In the genomic region with DNA sequence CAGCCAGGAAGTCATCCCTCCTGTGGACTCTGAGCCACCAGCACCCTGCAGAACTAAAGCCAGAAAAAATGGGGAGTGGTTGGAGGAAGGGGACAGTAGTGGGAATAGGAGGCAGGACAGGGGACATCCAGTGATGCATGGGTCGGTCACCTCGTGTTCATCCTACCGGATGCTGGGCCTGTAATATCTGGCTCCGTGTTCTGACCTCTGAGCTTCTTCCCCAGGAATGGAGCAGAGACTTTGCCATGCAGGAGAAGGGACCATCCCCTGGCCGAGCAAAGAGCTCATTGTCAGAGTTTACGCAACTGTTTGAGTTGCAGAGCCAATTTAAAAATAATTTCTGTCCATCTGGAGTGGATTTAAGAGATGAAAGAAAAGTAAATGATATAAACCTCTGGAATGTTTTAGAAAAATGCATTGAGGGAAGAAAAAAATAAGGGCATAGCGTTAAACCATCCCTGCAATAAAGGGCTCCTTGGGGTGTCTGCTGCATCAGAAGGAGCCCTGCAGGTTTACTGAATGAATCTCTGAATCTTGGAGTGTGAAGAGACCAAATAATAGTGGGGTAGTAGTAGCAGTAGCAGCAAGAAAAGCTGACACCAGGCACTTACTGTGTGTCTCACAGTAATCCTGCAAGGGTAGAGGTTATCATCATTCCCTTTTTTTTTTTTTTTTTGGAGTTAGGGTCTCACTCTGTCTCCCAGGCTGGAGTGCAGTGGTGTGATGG, we compare ENCODE assay signal across 14 cellular contexts.
DNase-seq lines count a peak whose midpoint lies in the region; ATAC-seq and TF ChIP-seq lines count a peak whose summit lies in the region.
"Had no signal": no experiment of that assay in that cellular context is flagged by ENCODE, and none has a peak within 500 bp of the region (broad histone marks: within the 10 kb centered on the region; RNA-seq: fewer than 3 reads in every experiment).

No MANE protein-coding gene starts in this region.

- TF ChIP-seq POLR2A in gastrocnemius medialis (IDR thresholded peaks at IDR 0.05), result no peak

- in situ Hi-C loops in gastrocnemius medialis (cut with MboI; ENCODE audit: low sequenced_read_pairs in 4 of 4), result no loop called here

- POLR2A ChIA-PET in CD8-positive, alpha-beta memory T cell (lab: Charles Lee), result interaction anchor here (0.7 kb wide), 1 partner anchor 78 kb away, joined by 5 read pairs; no protein-coding TSS in a partner anchor
- POLR2A ChIA-PET in T-cell (lab: Charles Lee), result no interaction called here

- H3K36me3 ChIP-seq in CD8-positive, alpha-beta memory T cell (ENCODE audit: insufficient read depth, low read length), result peaks cover 22% of the 10 kb centered on the region
- peaks cover 0 to 6% of the 10 kb centered on the region in 2 donors for H3K36me3 ChIP-seq in gastrocnemius medialis

- no peaks in the 10 kb centered on the region for H3K9me3 Mint-ChIP-seq in CD8-positive, alpha-beta memory T cell
- H3K9me3 Mint-ChIP-seq in T-cell, result no peaks in the 10 kb centered on the region
- H3K9me3 Mint-ChIP-seq: activated naive CD8-positive, alpha-beta T cell treated with anti-CD3 and anti-CD28 coated beads, Interleukin-2, amount 10 ng/mL, durations not matched to agents 7 days and 5 days; T-helper 2 cell treated with Interferon-gamma antibody and Interleukin-4, amounts not matched to agents 5 μg/mL and 100 μg/mL, for 36 hours had no signal

- no peaks in the 10 kb centered on the region for H3K27me3 ChIP-seq in CD8-positive, alpha-beta memory T cell (ENCODE audit: insufficient read depth, low read length, poor library complexity, severe bottlenecking)
- H3K27me3 ChIP-seq in gastrocnemius medialis, result no peaks in the 10 kb centered on the region

- H3K4me3 ChIP-seq in CD8-positive, alpha-beta memory T cell (ENCODE audit: low read length), result no peak overlapping the region
- no peak overlapping the region for H3K4me3 ChIP-seq in gastrocnemius medialis

- TF ChIP-seq CTCF in gastrocnemius medialis (IDR thresholded peaks at IDR 0.05 in 4 of 5, conservative IDR thresholded peaks at IDR 0.05 in 1 of 5), result no peak

- CTCF ChIA-PET in CD8-positive, alpha-beta memory T cell (lab: Charles Lee), result no interaction called here
- CTCF ChIA-PET in T-cell (lab: Charles Lee), result interaction anchor here in 1 of 2 donors (0.7 kb wide), 1 partner anchor 23 kb away, joined by 3 read pairs; no protein-coding TSS in a partner anchor

- H3K27me3 Mint-ChIP-seq in CD8-positive, alpha-beta memory T cell, result peaks cover 0 to 7% of the 10 kb centered on the region in 2 donors
- H3K27me3 Mint-ChIP-seq in T-cell, result no peaks in the 10 kb centered on the region
- H3K27me3 Mint-ChIP-seq: activated naive CD8-positive, alpha-beta T cell treated with anti-CD3 and anti-CD28 coated beads, Interleukin-2, amount 10 ng/mL, durations not matched to agents 7 days and 5 days had no signal

- H3K27ac Mint-ChIP-seq in CD8-positive, alpha-beta memory T cell, result peak overlapping the region in 5 of 8 donors; percentile 6 to 93 (median 23)
- H3K27ac Mint-ChIP-seq in T-cell, result peak overlapping the region in 1 of 2 donors; percentile 31
- H3K27ac Mint-ChIP-seq: activated CD8-positive, alpha-beta T cell treated with anti-CD3 and anti-CD28 coated beads, Interleukin-2, amount 10 ng/mL, durations not matched to agents 7 days and 5 days; activated naive CD8-positive, alpha-beta T cell treated with anti-CD3 and anti-CD28 coated beads, Interleukin-2, amount 10 ng/mL, durations not matched to agents 7 days and 5 days; T-helper 2 cell treated with Interferon-gamma antibody and Interleukin-4, amounts not matched to agents 5 μg/mL and 100 μg/mL, for 36 hours had no signal

- intact Hi-C loops in gastrocnemius medialis (cut with DNase I; ENCODE audit: low total_unique reads), result loop anchor here (10.0 kb wide), 1 partner anchor 1091 kb away; a partner anchor contains a TSS

- H3K36me3 Mint-ChIP-seq in CD8-positive, alpha-beta memory T cell, result peaks cover 0 to 95% (median 12%) of the 10 kb centered on the region in 3 donors
- peaks cover 52% of the 10 kb centered on the region for H3K36me3 Mint-ChIP-seq in T-cell

- H3K9me3 ChIP-seq in CD8-positive, alpha-beta memory T cell (ENCODE audit: low read length), result no peaks in the 10 kb centered on the region
- H3K9me3 ChIP-seq in gastrocnemius medialis, result no peaks in the 10 kb centered on the region

- no peak overlapping the region for H3K27ac ChIP-seq in CD8-positive, alpha-beta memory T cell (ENCODE audit: low read depth, low read length)
- peak overlapping the region; percentile 91 to 99 (median 96) for H3K27ac ChIP-seq in gastrocnemius medialis

- peak overlapping the region in 1 of 7 donors; percentile 61 for H3K4me3 Mint-ChIP-seq in CD8-positive, alpha-beta memory T cell
- no peak overlapping the region for H3K4me3 Mint-ChIP-seq in T-cell
- H3K4me3 Mint-ChIP-seq: activated CD8-positive, alpha-beta T cell treated with anti-CD3 and anti-CD28 coated beads, Interleukin-2, amount 10 ng/mL, durations not matched to agents 7 days and 5 days; activated naive CD8-positive, alpha-beta T cell treated with anti-CD3 and anti-CD28 coated beads, Interleukin-2, amount 10 ng/mL, durations not matched to agents 7 days and 5 days; T-helper 2 cell treated with Interferon-gamma antibody and Interleukin-4, amounts not matched to agents 5 μg/mL and 100 μg/mL, for 36 hours had no signal

- ATAC-seq in gastrocnemius medialis (no peak), T-cell (replicated peaks in 1 of 4) (no peak), HG03439 (IDR thresholded peaks at IDR 0.05; ENCODE audit: unreplicated experiment) (no peak)
- ATAC-seq: activated CD8-positive, alpha-beta T cell treated with anti-CD3 and anti-CD28 coated beads, Interleukin-2, amount 10 ng/mL, durations not matched to agents 7 days and 5 days had no signal

- no peak for DNase-seq in CD8-positive, alpha-beta memory T cell
- DNase-seq in RPMI7951 (ENCODE audit: low read depth), result peak; percentile 71
- peak; percentile 21 for DNase-seq in ecto neural progenitor cell (ENCODE audit: low spot score)
- peak in 1 of 2 donors; percentile 62 for DNase-seq in gastrocnemius medialis
- no peak for DNase-seq in T-cell
- no peak for DNase-seq in NCI-H1092 treated with DMSO at 0.1 percent for 48 hours (lab: John Stamatoyannopoulos, UW)
- no peak for DNase-seq in NCI-H524 (lab: John Stamatoyannopoulos, UW)
- DNase-seq: activated CD8-positive, alpha-beta T cell treated with anti-CD3 and anti-CD28 coated beads, Interleukin-2, amount 10 ng/mL, durations not matched to agents 7 days and 5 days; effector CD4-positive, alpha-beta T cell; KBM-7; NCI-H2029 treated with DMSO at 0.1 percent for 48 hours had no signal

- H3K4me1 ChIP-seq in CD8-positive, alpha-beta memory T cell (ENCODE audit: insufficient read depth, low read length), result no peaks in the 10 kb centered on the region
- H3K4me1 ChIP-seq in gastrocnemius medialis, result peaks cover 56 to 74% of the 10 kb centered on the region in 2 donors

- peaks cover 13 to 19% (median 14%) of the 10 kb centered on the region in 3 donors for H3K4me1 Mint-ChIP-seq in CD8-positive, alpha-beta memory T cell
- peaks cover 0 to 13% (median 9%) of the 10 kb centered on the region in 3 donors for H3K4me1 Mint-ChIP-seq in T-cell

Comparison
In these comparisons a context has a peak if more than half of its experiments do, and no peak if none do; other contexts are left out.
1. DNase-seq: peak in RPMI7951 (single experiment) and ecto neural progenitor cell (single experiment); none in CD8-positive, alpha-beta memory T cell (0 of 5), T-cell (0 of 34), NCI-H1092 treated with DMSO at 0.1 percent for 48 hours (single experiment) and NCI-H524 (0 of 2).